In genomic region chr21:31874817-31875216, GRCh38 we compare ENCODE assay signal across 1 cellular context.
TF ChIP-seq lines count a peak whose summit lies in the region.

No MANE protein-coding gene starts in this region.

TF ChIP-seq in IMR-90, 13 proteins besides CTCF, POLR2A, EP300 and RAD21 (continued from another document):
- TF ChIP-seq ELK1 (IDR thresholded peaks at IDR 0.05; ENCODE audit: borderline replicate concordance, low read depth, low read length) (no peak), RFX5 (IDR thresholded peaks at IDR 0.05; ENCODE audit: low read depth, low read length) (no peak)
